In genomic region chr5:152480677-152481076, GRCh38 we compare ENCODE assay signal across 7 cellular contexts.
A peak's percentile ranks its signal among the peaks of the same experiment; 100 is the strongest.
DNase-seq lines count a peak whose midpoint lies in the region; ATAC-seq lines count a peak whose summit lies in the region.
"Not testable (repeated sequence)": the region's sequence is repeated elsewhere in the genome, so short reads cannot be mapped to it uniquely, and the experiment has no call there.

No MANE protein-coding gene starts in this region.

- H3K9me3 Mint-ChIP-seq in activated CD4-positive, alpha-beta memory T cell treated with anti-CD3 and anti-CD28 coated beads for 36 hours: not testable (repeated sequence)

- DNase-seq in activated CD4-positive, alpha-beta memory T cell treated with anti-CD3 and anti-CD28 coated beads for 36 hours: peak; percentile 12

- H3K27me3 Mint-ChIP-seq in activated CD4-positive, alpha-beta memory T cell treated with anti-CD3 and anti-CD28 coated beads for 36 hours: not testable (repeated sequence)

- intact Hi-C loops in activated CD4-positive, alpha-beta memory T cell treated with anti-CD3 and anti-CD28 coated beads for 36 hours (cut with micrococcal nuclease): loop anchor here (1.0 kb wide), 1 partner anchor 47 kb away; no protein-coding TSS in a partner anchor

- not testable (repeated sequence) for H3K36me3 Mint-ChIP-seq in activated CD4-positive, alpha-beta memory T cell treated with anti-CD3 and anti-CD28 coated beads for 36 hours

- not testable (repeated sequence) for H3K4me3 Mint-ChIP-seq in activated CD4-positive, alpha-beta memory T cell treated with anti-CD3 and anti-CD28 coated beads for 36 hours

- not testable (repeated sequence) for H3K27ac Mint-ChIP-seq in activated CD4-positive, alpha-beta memory T cell treated with anti-CD3 and anti-CD28 coated beads for 36 hours

- ATAC-seq in GM18517 (IDR thresholded peaks at IDR 0.05; ENCODE audit: unreplicated experiment) (peak; percentile 85), GM19328 (IDR thresholded peaks at IDR 0.05; ENCODE audit: unreplicated experiment) (peak; percentile 67), GM21526 (IDR thresholded peaks at IDR 0.05; ENCODE audit: low FRiP score, unreplicated experiment) (peak; percentile 100), HG02763 (IDR thresholded peaks at IDR 0.05; ENCODE audit: unreplicated experiment) (peak; percentile 84), HG03060 (IDR thresholded peaks at IDR 0.05; ENCODE audit: low read depth, unreplicated experiment) (peak; percentile 91), HG03520 (IDR thresholded peaks at IDR 0.05; ENCODE audit: unreplicated experiment) (peak; percentile 100)

- not testable (repeated sequence) for H3K4me1 Mint-ChIP-seq in activated CD4-positive, alpha-beta memory T cell treated with anti-CD3 and anti-CD28 coated beads for 36 hours (ENCODE audit: low read depth)

- POLR2A ChIA-PET in activated CD4-positive, alpha-beta memory T cell treated with anti-CD3 and anti-CD28 coated beads for 36 hours (lab: Charles Lee): interaction anchor here (0.6 kb wide), 1 partner anchor 32 kb away, joined by 4 read pairs; no protein-coding TSS in a partner anchor

- CTCF ChIA-PET in activated CD4-positive, alpha-beta memory T cell treated with anti-CD3 and anti-CD28 coated beads for 36 hours (lab: Charles Lee): not testable (repeated sequence)

Comparison
In these comparisons a context has a peak if more than half of its experiments do, and no peak if none do; other contexts are left out.
1. Peak in every context shown above with its lines: DNase-seq and ATAC-seq.